1 cellular context compared by ENCODE assay signal in the genomic region with DNA sequence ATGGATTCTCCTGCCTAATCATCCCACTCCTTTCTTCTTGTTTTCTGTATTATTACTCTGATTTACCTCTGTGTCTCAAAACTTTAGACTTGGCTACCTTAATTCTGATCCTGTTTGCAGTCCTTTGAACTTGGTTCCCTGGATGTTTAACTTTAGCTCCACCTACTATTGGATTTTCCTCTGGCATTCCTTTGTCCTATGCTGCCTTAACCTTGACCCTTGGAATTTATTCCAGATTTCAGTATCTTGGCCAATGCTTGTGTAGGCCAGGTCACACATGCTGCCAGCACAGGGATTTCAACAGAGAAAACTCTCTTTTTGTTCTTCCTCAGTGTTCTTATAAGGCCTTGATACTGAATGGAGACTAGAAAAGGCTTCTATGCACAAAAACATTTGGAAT.
TF ChIP-seq lines count a peak whose summit lies in the region.

No MANE protein-coding gene starts in this region.

TF ChIP-seq in HepG2, 621 proteins besides CTCF, POLR2A, EP300 and RAD21 (continued from another document):
- TF ChIP-seq PRDM15 (CRISPR knock-in tag; IDR thresholded peaks at IDR 0.05) (no peak), ZNF343 (CRISPR knock-in tag; IDR thresholded peaks at IDR 0.05) (no peak), SAFB2 (CRISPR knock-in tag; IDR thresholded peaks at IDR 0.05; ENCODE audit: borderline replicate concordance, low read depth) (no peak), KDM6A (CRISPR knock-in tag; IDR thresholded peaks at IDR 0.05; ENCODE audit: low read depth) (no peak), ZNF577 (CRISPR knock-in tag; IDR thresholded peaks at IDR 0.05; ENCODE audit: borderline replicate concordance, low read depth) (no peak), MED8 (CRISPR knock-in tag; IDR thresholded peaks at IDR 0.05; ENCODE audit: insufficient replicate concordance) (no peak), NR2F2 (IDR thresholded peaks at IDR 0.05; ENCODE audit: borderline replicate concordance, low read depth) (peak; percentile 43; the same call in 1 of the 2 replicates), CREM (IDR thresholded peaks at IDR 0.05) (peak; percentile 26; the same call in 1 of the 2 replicates), CREM (CRISPR knock-in tag; IDR thresholded peaks at IDR 0.05) (no peak), LCORL (IDR thresholded peaks at IDR 0.05) (0 out of 2 replicates have a peak, but pooled peaks have one; percentile 17), LCORL (CRISPR knock-in tag; IDR thresholded peaks at IDR 0.05) (no peak), EHMT2 (IDR thresholded peaks at IDR 0.05; ENCODE audit: borderline replicate concordance, low read depth, low read length) (no peak), ATF7-NPFF (CRISPR knock-in tag; IDR thresholded peaks at IDR 0.05; ENCODE audit: low read depth) (no peak), PITX1 (CRISPR knock-in tag; IDR thresholded peaks at IDR 0.05) (peak; percentile 18; the same call in 1 of the 2 replicates), PCBP1 (IDR thresholded peaks at IDR 0.05; ENCODE audit: borderline replicate concordance, low read depth, low read length) (no peak), REPIN1 (CRISPR knock-in tag; IDR thresholded peaks at IDR 0.05; ENCODE audit: borderline replicate concordance, low read depth) (no peak; the same call in 1 of the 2 replicates), MED1 (CRISPR knock-in tag; IDR thresholded peaks at IDR 0.05) (0 out of 2 replicates have a peak, but pooled peaks have one; percentile 30), KDM1A (CRISPR knock-in tag; IDR thresholded peaks at IDR 0.05) (0 out of 2 replicates have a peak, but pooled peaks have one; percentile 44), ZNF382 (CRISPR knock-in tag; IDR thresholded peaks at IDR 0.05; ENCODE audit: borderline replicate concordance) (no peak), ZNF652 (CRISPR knock-in tag; IDR thresholded peaks at IDR 0.05; ENCODE audit: borderline replicate concordance, low read depth) (no peak), NFIC (IDR thresholded peaks at IDR 0.05; ENCODE audit: low read length) (no peak), ZNF615 (CRISPR knock-in tag; IDR thresholded peaks at IDR 0.05; ENCODE audit: borderline replicate concordance) (no peak)
- TF ChIP-seq, protein P1, sequence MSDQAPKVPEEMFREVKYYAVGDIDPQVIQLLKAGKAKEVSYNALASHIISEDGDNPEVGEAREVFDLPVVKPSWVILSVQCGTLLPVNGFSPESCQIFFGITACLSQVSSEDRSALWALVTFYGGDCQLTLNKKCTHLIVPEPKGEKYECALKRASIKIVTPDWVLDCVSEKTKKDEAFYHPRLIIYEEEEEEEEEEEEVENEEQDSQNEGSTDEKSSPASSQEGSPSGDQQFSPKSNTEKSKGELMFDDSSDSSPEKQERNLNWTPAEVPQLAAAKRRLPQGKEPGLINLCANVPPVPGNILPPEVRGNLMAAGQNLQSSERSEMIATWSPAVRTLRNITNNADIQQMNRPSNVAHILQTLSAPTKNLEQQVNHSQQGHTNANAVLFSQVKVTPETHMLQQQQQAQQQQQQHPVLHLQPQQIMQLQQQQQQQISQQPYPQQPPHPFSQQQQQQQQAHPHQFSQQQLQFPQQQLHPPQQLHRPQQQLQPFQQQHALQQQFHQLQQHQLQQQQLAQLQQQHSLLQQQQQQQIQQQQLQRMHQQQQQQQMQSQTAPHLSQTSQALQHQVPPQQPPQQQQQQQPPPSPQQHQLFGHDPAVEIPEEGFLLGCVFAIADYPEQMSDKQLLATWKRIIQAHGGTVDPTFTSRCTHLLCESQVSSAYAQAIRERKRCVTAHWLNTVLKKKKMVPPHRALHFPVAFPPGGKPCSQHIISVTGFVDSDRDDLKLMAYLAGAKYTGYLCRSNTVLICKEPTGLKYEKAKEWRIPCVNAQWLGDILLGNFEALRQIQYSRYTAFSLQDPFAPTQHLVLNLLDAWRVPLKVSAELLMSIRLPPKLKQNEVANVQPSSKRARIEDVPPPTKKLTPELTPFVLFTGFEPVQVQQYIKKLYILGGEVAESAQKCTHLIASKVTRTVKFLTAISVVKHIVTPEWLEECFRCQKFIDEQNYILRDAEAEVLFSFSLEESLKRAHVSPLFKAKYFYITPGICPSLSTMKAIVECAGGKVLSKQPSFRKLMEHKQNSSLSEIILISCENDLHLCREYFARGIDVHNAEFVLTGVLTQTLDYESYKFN (CRISPR knock-in tag; conservative IDR thresholded peaks at IDR 0.05): peak; percentile 74
- TF ChIP-seq, protein P2, sequence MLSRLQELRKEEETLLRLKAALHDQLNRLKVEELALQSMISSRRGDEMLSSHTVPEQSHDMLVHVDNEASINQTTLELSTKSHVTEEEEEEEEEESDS (CRISPR knock-in tag; IDR thresholded peaks at IDR 0.05; ENCODE audit: borderline replicate concordance): no peak
